In genomic region chr17:21411679-21412205, GRCh38 we compare ENCODE assay signal across 5 cellular contexts. TPM values are rescaled to one million over a fixed set of nuclear protein-coding genes. Genes with fewer than 3 reads are reported as not detected.
"Had no signal": no experiment of that assay in that cellular context is flagged by ENCODE, and none has a peak within 500 bp of the region (broad histone marks: within the 10 kb centered on the region; RNA-seq: fewer than 3 reads in every experiment).

No MANE protein-coding gene starts in this region.

RNA-seq across cellular contexts. Expression of gene KCNJ12, which starts 35.6 kb away (rescaled TPM):
- total RNA-seq: activated CD4-positive, alpha-beta T cell treated with anti-CD3 and anti-CD28 coated beads, Interleukin-2, amount 10 ng/mL, durations not matched to agents 24 days and 14 days; activated CD8-positive, alpha-beta memory T cell treated with anti-CD3 and anti-CD28 coated beads for 36 hours; activated CD8-positive, alpha-beta T cell treated with anti-CD3 and anti-CD28 coated beads for 36 hours; activated naive CD8-positive, alpha-beta T cell treated with anti-CD3 and anti-CD28 coated beads for 36 hours; activated T-cell treated with anti-CD3 and anti-CD28 coated beads, Interleukin-2, amount 50 U/mL, for 72 hours had no signal
